Comparison of ENCODE assay signal across 13 cellular contexts in the genomic region with DNA sequence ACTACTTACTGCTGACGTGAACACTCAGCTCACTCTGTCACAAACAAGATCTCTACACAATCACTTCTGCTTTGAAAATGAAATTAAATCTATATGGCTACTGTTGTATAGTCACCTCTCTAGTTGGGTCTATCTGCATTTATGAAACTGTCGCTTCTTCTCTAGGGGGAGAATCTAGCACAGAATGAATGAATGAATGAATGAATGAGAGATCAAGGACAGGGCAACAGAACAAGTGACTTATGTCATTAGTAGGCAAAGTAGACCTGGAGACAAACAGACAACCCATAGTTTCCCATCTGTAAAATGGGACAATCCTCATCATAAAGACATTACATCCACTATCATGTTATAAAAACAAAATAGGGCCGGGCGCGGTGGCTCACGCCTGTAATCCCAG. TPM values are rescaled to one million over a fixed set of nuclear protein-coding genes. Genes with fewer than 3 reads are reported as not detected.
DNase-seq lines count a peak whose midpoint lies in the region; ATAC-seq and TF ChIP-seq lines count a peak whose summit lies in the region.
"Had no signal": no experiment of that assay in that cellular context is flagged by ENCODE, and none has a peak within 500 bp of the region (broad histone marks: within the 10 kb centered on the region; RNA-seq: fewer than 3 reads in every experiment).

No MANE protein-coding gene starts in this region.

- no peak for DNase-seq in WTC11 (ENCODE audit: low spot score)
- DNase-seq in immature natural killer cell, result no peak
- peak; percentile 9 for DNase-seq in osteoblast (ENCODE audit: insufficient read length, low spot score, missing footprints)
- DNase-seq in SHP77 treated with DMSO at 0.1 percent for 48 hours (lab: John Stamatoyannopoulos, UW), result no peak
- DNase-seq: CD4-positive, alpha-beta memory T cell; DMS79; NCI-H1417 treated with DMSO at 0.1 percent for 48 hours; NCI-H1930; NCI-H526 treated with DMSO at 0.1 percent for 48 hours; RPMI8226 had no signal

- H3K9me2 ChIP-seq in DOHH2 (replicated peaks; ENCODE audit: control insufficient read depth, low read length), result no peaks in the 10 kb centered on the region

- H3K27me3 ChIP-seq in DOHH2 (ENCODE audit: control insufficient read depth, low read length), result no peaks in the 10 kb centered on the region
- H3K27me3 ChIP-seq in osteoblast (ENCODE audit: insufficient read depth, low read length), result no peaks in the 10 kb centered on the region

- H3K9me3 ChIP-seq in DOHH2 (ENCODE audit: control insufficient read depth, insufficient read depth, low read length) (no peaks in the 10 kb centered on the region), osteoblast (ENCODE audit: low read depth, low read length) (no peaks in the 10 kb centered on the region)

- H3K79me2 ChIP-seq in DOHH2 (ENCODE audit: control insufficient read depth, low read length) (peaks cover 91% of the 10 kb centered on the region), osteoblast (ENCODE audit: insufficient read depth, low read length) (peaks cover 5% of the 10 kb centered on the region)

- POLR2A ChIA-PET in WTC11 (lab: Charles Lee), result interaction anchor here (0.6 kb wide), 1 partner anchor 59 kb away, joined by 5 read pairs; no protein-coding TSS in a partner anchor

- CTCF ChIA-PET in WTC11 (lab: Charles Lee), result interaction anchor here (0.6 kb wide), 1 partner anchor 467 kb away, joined by 5 read pairs; no protein-coding TSS in a partner anchor

- H3K36me3 ChIP-seq in DOHH2 (ENCODE audit: control insufficient read depth, low read length) (peaks cover 68% of the 10 kb centered on the region), osteoblast (ENCODE audit: insufficient read depth, low read length) (no peaks in the 10 kb centered on the region)

- H3K4me1 ChIP-seq in DOHH2 (ENCODE audit: control insufficient read depth, low read length) (peaks cover 52% of the 10 kb centered on the region), osteoblast (ENCODE audit: insufficient read depth, low read length) (peaks cover 27% of the 10 kb centered on the region)

- H3K4me3 ChIP-seq in DOHH2 (ENCODE audit: low read length), result peak overlapping the region; percentile 22
- H3K4me3 ChIP-seq in osteoblast (ENCODE audit: insufficient read depth, low read length), result no peak overlapping the region

- H3K36me3 Mint-ChIP-seq in WTC11, result peaks cover 13% of the 10 kb centered on the region
- H3K36me3 Mint-ChIP-seq in immature natural killer cell, result peaks cover 0 to 3% (median 3%) of the 10 kb centered on the region in 3 donors

- H3K4me2 ChIP-seq in DOHH2 (ENCODE audit: low read length), result peak overlapping the region; percentile 29
- no peak overlapping the region for H3K4me2 ChIP-seq in osteoblast (ENCODE audit: insufficient read depth, low read length)

- H3K27me3 Mint-ChIP-seq in WTC11 (ENCODE audit: low read depth) (no peaks in the 10 kb centered on the region; the same call in 1 of the 2 replicates), immature natural killer cell (ENCODE audit: low read depth in 3 of 3) (peaks cover 14 to 27% (median 15%) of the 10 kb centered on the region in 3 donors)

- H2AFZ ChIP-seq in osteoblast (ENCODE audit: low read length), result no peak overlapping the region

- TF ChIP-seq CTCF in DOHH2 (IDR thresholded peaks at IDR 0.05; ENCODE audit: low read depth, low read length, poor library complexity, severe bottlenecking) (no peak), WTC11 (IDR thresholded peaks at IDR 0.05) (no peak), osteoblast (IDR thresholded peaks at IDR 0.05; ENCODE audit: extremely low read depth, low read depth, low read length) (no peak)

- H3K27ac Mint-ChIP-seq in WTC11 (no peak overlapping the region), immature natural killer cell (peak overlapping the region in 4 of 6 donors; percentile 21 to 71 (median 34))

- no peak overlapping the region for H3K27ac ChIP-seq in DOHH2 (ENCODE audit: low read depth, low read length)
- H3K27ac ChIP-seq in osteoblast (ENCODE audit: low read depth, low read length), result no peak overlapping the region

- H3K9me3 Mint-ChIP-seq in WTC11, result no peaks in the 10 kb centered on the region
- H3K9me3 Mint-ChIP-seq in immature natural killer cell, result no peaks in the 10 kb centered on the region

- H3K4me3 Mint-ChIP-seq in WTC11 (peak overlapping the region; percentile 16), immature natural killer cell (peak overlapping the region; percentile 5 to 76 (median 54))

- no peaks in the 10 kb centered on the region for H3F3A ChIP-seq in DOHH2 (ENCODE audit: control insufficient read depth, insufficient read depth)

- H3K4me1 Mint-ChIP-seq in WTC11 (peaks cover 48% of the 10 kb centered on the region), immature natural killer cell (peaks cover 62 to 78% of the 10 kb centered on the region in 2 donors)

- H4K20me1 ChIP-seq in DOHH2 (ENCODE audit: control insufficient read depth, insufficient read depth, low read depth, low read length) (peaks cover 21% of the 10 kb centered on the region), osteoblast (ENCODE audit: insufficient read depth, low read length) (peaks cover 14% of the 10 kb centered on the region)

- ATAC-seq in WTC11 (no peak), HG03095 (IDR thresholded peaks at IDR 0.05; ENCODE audit: unreplicated experiment) (no peak), GM18502 (IDR thresholded peaks at IDR 0.05; ENCODE audit: poor library complexity, unreplicated experiment) (no peak)

TF ChIP-seq in WTC11, 78 proteins besides CTCF, POLR2A, EP300 and RAD21:
- TF ChIP-seq NR1H2 (CRISPR knock-in tag; IDR thresholded peaks at IDR 0.05), result no peak

RNA-seq across cellular contexts. Expression of gene PTCH1, which starts 13.4 kb away (rescaled TPM):
- total RNA-seq in WTC11 (2021) (27.9 to 38.0 TPM (median 30.9 TPM) in 3 replicates), osteoblast (3.3 and 7.7 TPM in 2 replicates)
- 10 to 100 TPM in 2 of 3 donors, 1 to 10 TPM in 1; 3.7 to 30.6 (median 16.1) TPM for polyA plus RNA-seq in immature natural killer cell
